Comparison of ENCODE assay signal across 22 cellular contexts in genomic region chr13:64718116-64718515, GRCh38.
"Had no signal": no experiment of that assay in that cellular context is flagged by ENCODE, and none has a peak within 500 bp of the region (broad histone marks: within the 10 kb centered on the region; RNA-seq: fewer than 3 reads in every experiment).

No MANE protein-coding gene starts in this region.

- H3K36me3 ChIP-seq: gastroesophageal sphincter, neutrophil, right atrium auricular region, sigmoid colon, stomach, thoracic aorta, transverse colon had no signal

- H3K27ac ChIP-seq: dorsolateral prefrontal cortex, gastroesophageal sphincter, neutrophil, right atrium auricular region, sigmoid colon, skin epidermis, stomach, thoracic aorta, transverse colon had no signal

- H3K36me3 Mint-ChIP-seq: immature natural killer cell had no signal

- H3K4me3 ChIP-seq: dorsolateral prefrontal cortex, gastroesophageal sphincter, lung, right atrium auricular region, sigmoid colon, skin epidermis, stomach, thoracic aorta, transverse colon had no signal

- H3K27ac Mint-ChIP-seq: immature natural killer cell; natural killer cell treated with Interleukin-12 subunit alpha and Interleukin-12 subunit beta and Interleukin-15 and Interleukin-18, amount 100 ng/mL, for 72 hours had no signal

- ATAC-seq: esophagus mucosa; gastroesophageal sphincter; left ventricle myocardium superior; natural killer cell treated with Interleukin-12 subunit alpha and Interleukin-12 subunit beta and Interleukin-15 and Interleukin-18, amount 100 ng/mL, for 72 hours had no signal

- H3K27me3 Mint-ChIP-seq: central memory CD8-positive, alpha-beta T cell; natural killer cell treated with Interleukin-12 subunit alpha and Interleukin-12 subunit beta and Interleukin-15 and Interleukin-18, amount 100 ng/mL, for 72 hours had no signal

- H3K4me1 Mint-ChIP-seq: central memory CD8-positive, alpha-beta T cell; immature natural killer cell had no signal

- H3K27me3 ChIP-seq: gastroesophageal sphincter, neutrophil, right atrium auricular region, sigmoid colon, stomach, transverse colon had no signal

- H3K4me1 ChIP-seq: gastroesophageal sphincter, right atrium auricular region, sigmoid colon, stomach, transverse colon had no signal

- H3K9me3 ChIP-seq: gastroesophageal sphincter, neutrophil, sigmoid colon, stomach, thoracic aorta, transverse colon had no signal

- DNase-seq: cortex of kidney; dorsolateral prefrontal cortex; effector CD8-positive, alpha-beta T cell; immature natural killer cell; left ventricle myocardium superior; mesenchymal stem cell; midbrain; posterior cingulate gyrus; sigmoid colon; stimulated activated naive CD4-positive, alpha-beta T cell; stomach; substantia nigra; transverse colon had no signal

- H3K4me3 Mint-ChIP-seq: central memory CD8-positive, alpha-beta T cell; immature natural killer cell; natural killer cell treated with Interleukin-12 subunit alpha and Interleukin-12 subunit beta and Interleukin-15 and Interleukin-18, amount 100 ng/mL, for 72 hours had no signal
